Comparison of ENCODE assay signal across 8 cellular contexts in the genomic region with DNA sequence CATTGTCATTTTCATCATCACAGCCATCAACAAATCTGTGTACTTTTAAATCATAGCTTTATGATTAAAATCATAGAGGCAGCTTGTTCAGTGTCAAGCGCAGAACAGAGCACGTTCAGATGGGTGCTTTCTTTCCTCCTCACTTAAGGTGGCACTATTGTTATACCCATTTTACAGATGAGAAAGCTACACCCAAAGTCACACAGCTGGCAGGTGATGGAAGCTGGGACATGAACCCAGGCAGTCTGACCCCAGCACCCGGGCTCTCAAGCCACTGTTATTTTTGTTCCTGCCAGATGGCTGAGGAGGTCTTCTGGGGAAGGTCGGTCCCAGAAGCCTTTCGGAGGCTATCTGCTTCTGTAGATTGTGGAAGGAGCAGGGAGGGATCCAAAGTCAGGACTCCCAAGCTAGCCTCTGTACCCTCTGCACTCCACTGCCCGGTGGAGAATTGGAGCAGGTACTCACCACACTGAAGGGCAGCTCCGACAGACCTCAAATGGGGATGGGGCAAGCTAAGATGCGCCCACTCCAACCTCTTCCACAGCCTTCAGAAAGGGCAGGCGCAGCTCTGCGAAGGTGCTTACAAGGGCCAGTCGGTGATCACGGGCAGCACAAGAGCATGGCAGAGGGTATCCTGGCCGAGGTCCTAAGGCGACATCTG. TPM values are rescaled to one million over a fixed set of nuclear protein-coding genes. Genes with fewer than 3 reads are reported as not detected.
A peak's percentile ranks its signal among the peaks of the same experiment; 100 is the strongest.
DNase-seq lines count a peak whose midpoint lies in the region; ATAC-seq and TF ChIP-seq lines count a peak whose summit lies in the region.

No MANE protein-coding gene starts in this region.

- TF ChIP-seq EP300 in sigmoid colon (IDR thresholded peaks at IDR 0.05) = no peak

- peaks cover 61% of the 10 kb centered on the region for H3K4me1 ChIP-seq in GM23248 (ENCODE audit: insufficient read depth)
- H3K4me1 ChIP-seq in heart right ventricle = peaks cover 10 to 64% (median 42%) of the 10 kb centered on the region in 9 donors
- H3K4me1 ChIP-seq in sigmoid colon = peaks cover 0 to 60% (median 53%) of the 10 kb centered on the region in 4 donors

- peaks cover 68% of the 10 kb centered on the region for H3F3A ChIP-seq in GM23248 (ENCODE audit: insufficient read depth)

- H2AFZ ChIP-seq in GM23248 = peak overlapping the region; percentile 50

- H3K9me3 ChIP-seq in GM23248 (ENCODE audit: low read depth) = no peaks in the 10 kb centered on the region
- H3K9me3 ChIP-seq in heart right ventricle = no peaks in the 10 kb centered on the region
- no peaks in the 10 kb centered on the region for H3K9me3 ChIP-seq in sigmoid colon

- peaks cover 22% of the 10 kb centered on the region for H3K4me1 Mint-ChIP-seq in activated CD8-positive, alpha-beta T cell treated with anti-CD3 and anti-CD28 coated beads for 36 hours (ENCODE audit: low read depth)

- CTCF ChIA-PET in activated CD8-positive, alpha-beta T cell treated with anti-CD3 and anti-CD28 coated beads for 36 hours (lab: Charles Lee) = interaction anchor here (0.8 to 7.4 kb wide), 18 partner anchors 8 to 476 kb away, joined by 3 to 75 read pairs (median 6); a partner anchor contains a TSS

- ATAC-seq in activated CD8-positive, alpha-beta T cell treated with anti-CD3 and anti-CD28 coated beads for 36 hours = no peak
- ATAC-seq in heart right ventricle = peak in 5 of 8 donors; percentile 3 to 20 (median 13)
- ATAC-seq in GM18511 (IDR thresholded peaks at IDR 0.05; ENCODE audit: unreplicated experiment) = no peak

- H3K4me2 ChIP-seq in GM23248 (ENCODE audit: unreplicated experiment) = peak overlapping the region; percentile 96

- H3K4me3 ChIP-seq in GM23248 (peak overlapping the region; percentile 91), heart right ventricle (peak overlapping the region; percentile 50 to 89 (median 74)), sigmoid colon (peak overlapping the region; percentile 67 to 76 (median 72))

- H3K27me3 Mint-ChIP-seq in activated CD8-positive, alpha-beta T cell treated with anti-CD3 and anti-CD28 coated beads for 36 hours = no peaks in the 10 kb centered on the region

- no peaks in the 10 kb centered on the region for H3K9me3 Mint-ChIP-seq in activated CD8-positive, alpha-beta T cell treated with anti-CD3 and anti-CD28 coated beads for 36 hours

- no peaks in the 10 kb centered on the region for H4K20me1 ChIP-seq in GM23248 (ENCODE audit: insufficient read depth)

- peak overlapping the region; percentile 94 for H3K9ac ChIP-seq in GM23248

- H3K36me3 ChIP-seq in GM23248 (ENCODE audit: low read depth) = no peaks in the 10 kb centered on the region
- no peaks in the 10 kb centered on the region for H3K36me3 ChIP-seq in heart right ventricle
- no peaks in the 10 kb centered on the region for H3K36me3 ChIP-seq in sigmoid colon

- in situ Hi-C loops in GM23248 (cut with MboI) = no loop called here

- no peaks in the 10 kb centered on the region for H3K9me2 ChIP-seq in GM23248 (ENCODE audit: insufficient read depth)

- DNase-seq in A172 (ENCODE audit: low spot score) (peak; percentile 16), GM23248 (peak; percentile 23), heart right ventricle (no peak), sigmoid colon (no peak), AG08395 (ENCODE audit: low spot score) (no peak), NCI-H2227 (lab: John Stamatoyannopoulos, UW; ENCODE audit: unreplicated experiment) (no peak)
- peak; percentile 21 for DNase-seq in activated CD8-positive, alpha-beta T cell treated with anti-CD3 and anti-CD28 coated beads for 36 hours

- no peaks in the 10 kb centered on the region for H3K27me3 ChIP-seq in GM23248 (replicated peaks; ENCODE audit: insufficient read depth)
- no peaks in the 10 kb centered on the region for H3K27me3 ChIP-seq in heart right ventricle
- no peaks in the 10 kb centered on the region for H3K27me3 ChIP-seq in sigmoid colon

- 2 to 9% methylated on average over 13 of the region's 14 CpGs for WGBS in GM23248 (ENCODE audit: low coverage in 1 of 2, low lambda C conversion rate in 2 of 2, missing lambda C conversion rate in 2 of 2), 2 experiments
- 21% methylated on average over 14 of the region's 14 CpGs for WGBS in heart right ventricle, 2 donors
- WGBS in sigmoid colon, 2 donors = 3 to 18% methylated on average over 14 of the region's 14 CpGs

- H3K4me3 Mint-ChIP-seq in activated CD8-positive, alpha-beta T cell treated with anti-CD3 and anti-CD28 coated beads for 36 hours = peak overlapping the region; percentile 81

- H3K27ac ChIP-seq in GM23248 (peak overlapping the region; percentile 99), heart right ventricle (peak overlapping the region; percentile 64 to 93 (median 89)), sigmoid colon (peak overlapping the region; percentile 91 to 92 (median 92))

- TF ChIP-seq POLR2A in sigmoid colon (IDR thresholded peaks at IDR 0.05) = no peak

- H3K27ac Mint-ChIP-seq in activated CD8-positive, alpha-beta T cell treated with anti-CD3 and anti-CD28 coated beads for 36 hours = no peak overlapping the region

- no peak for TF ChIP-seq CTCF in activated CD8-positive, alpha-beta T cell treated with anti-CD3 and anti-CD28 coated beads for 36 hours (IDR thresholded peaks at IDR 0.05)
- TF ChIP-seq CTCF in heart right ventricle (IDR thresholded peaks at IDR 0.05) (no peak), sigmoid colon (IDR thresholded peaks at IDR 0.05) (no peak)

- peaks cover 53% of the 10 kb centered on the region for H3K79me2 ChIP-seq in GM23248 (ENCODE audit: insufficient read depth)

- POLR2A ChIA-PET in activated CD8-positive, alpha-beta T cell treated with anti-CD3 and anti-CD28 coated beads for 36 hours (lab: Charles Lee) = interaction anchor here (0.9 to 2.3 kb wide), 6 partner anchors 8 to 70 kb away, joined by 3 to 10 read pairs (median 5); a partner anchor contains a TSS

- intact Hi-C loops in activated CD8-positive, alpha-beta T cell treated with anti-CD3 and anti-CD28 coated beads for 36 hours (cut with micrococcal nuclease) = no loop called here
- intact Hi-C loops in heart right ventricle (cut with DNase I) = loop anchor here in 4 of 10 donors (2.0 to 5.0 kb wide), 3 partner anchors 28 to 51 kb away; a partner anchor contains a TSS
- intact Hi-C loops in sigmoid colon (cut with DNase I) = loop anchor here (2.0 kb wide), 2 partner anchors 46 to 188 kb away; a partner anchor contains a TSS

- H3K36me3 Mint-ChIP-seq in activated CD8-positive, alpha-beta T cell treated with anti-CD3 and anti-CD28 coated beads for 36 hours (ENCODE audit: low read depth) = no peaks in the 10 kb centered on the region

RNA-seq across cellular contexts. Expression of a gene that starts 0.6 kb away (rescaled TPM):
- total RNA-seq in A172 (2014; rRNA removed; shearing (Covaris generic)) = 26.7 and 28.7 TPM in 2 replicates
- total RNA-seq in GM23248 (2014; rRNA removed; shearing (Covaris generic)) = 13.4 and 33.8 TPM in 2 replicates
- polyA plus RNA-seq in GM23248 (2016; fragmentation: Nextera tagmentation; extraction: Ambion mirVana) = 30.5 and 31.4 TPM in 2 replicates
- 1 to 10 TPM; 2.5 to 3.0 TPM for total RNA-seq in activated CD8-positive, alpha-beta T cell treated with anti-CD3 and anti-CD28 coated beads for 36 hours
- 10 to 100 TPM in 3 of 10 donors, 1 to 10 TPM in 7; 6.5 to 12.9 (median 9.1) TPM for total RNA-seq in heart right ventricle
- polyA plus RNA-seq in heart right ventricle = 10 to 100 TPM in 1 of 2 donors, 1 to 10 TPM in 1; 5.3 to 41.0 TPM
- 10 to 100 TPM; 10.5 to 16.1 (median 12.2) TPM for total RNA-seq in sigmoid colon
- polyA plus RNA-seq in sigmoid colon = 10 to 100 TPM; 22.6 to 58.3 (median 31.8) TPM

RNA-seq across cellular contexts. Expression of a gene that starts 27.1 kb away (rescaled TPM):
- 68.2 and 69.7 TPM in 2 replicates for total RNA-seq in A172 (2014; rRNA removed; shearing (Covaris generic))
- 64.8 and 66.3 TPM in 2 replicates for total RNA-seq in GM23248 (2014; rRNA removed; shearing (Covaris generic))
- 27.6 and 29.4 TPM in 2 replicates for polyA plus RNA-seq in GM23248 (2016; fragmentation: Nextera tagmentation; extraction: Ambion mirVana)
- total RNA-seq in activated CD8-positive, alpha-beta T cell treated with anti-CD3 and anti-CD28 coated beads for 36 hours = 1 to 10 TPM; 2.3 to 2.9 TPM
- 10 to 100 TPM in 1 of 10 donors, 1 to 10 TPM in 9; 2.8 to 10.2 (median 5.8) TPM for total RNA-seq in heart right ventricle
- 10 to 100 TPM in 1 of 2 donors, 1 to 10 TPM in 1; 5.0 to 11.9 TPM for polyA plus RNA-seq in heart right ventricle
- total RNA-seq in sigmoid colon = 10 to 100 TPM; 17.3 to 40.7 (median 22.0) TPM
- polyA plus RNA-seq in sigmoid colon = 10 to 100 TPM; 16.2 to 22.2 (median 16.7) TPM

RNA-seq across cellular contexts. Expression of a gene that starts 46.0 kb away (rescaled TPM):
- total RNA-seq in A172 (2014; rRNA removed; shearing (Covaris generic)) = 31.7 and 32.1 TPM in 2 replicates
- 23.1 and 28.7 TPM in 2 replicates for total RNA-seq in GM23248 (2014; rRNA removed; shearing (Covaris generic))
- polyA plus RNA-seq in GM23248 (2016; fragmentation: Nextera tagmentation; extraction: Ambion mirVana) = 16.1 and 16.6 TPM in 2 replicates
- 1 to 10 TPM; 8.4 to 8.5 TPM for total RNA-seq in activated CD8-positive, alpha-beta T cell treated with anti-CD3 and anti-CD28 coated beads for 36 hours
- 10 to 100 TPM in 9 of 10 donors, 1 to 10 TPM in 1; 9.4 to 18.5 (median 14.2) TPM for total RNA-seq in heart right ventricle
- 10 to 100 TPM in 1 of 2 donors, 1 to 10 TPM in 1; 5.3 to 20.7 TPM for polyA plus RNA-seq in heart right ventricle
- 10 to 100 TPM; 13.3 to 19.3 (median 13.9) TPM for total RNA-seq in sigmoid colon
- 1 to 10 TPM; 8.1 to 9.0 (median 8.9) TPM for polyA plus RNA-seq in sigmoid colon

RNA-seq across cellular contexts. Expression of a gene that starts 50.5 kb away (rescaled TPM):
- 22.4 and 25.6 TPM in 2 replicates for total RNA-seq in A172 (2014; rRNA removed; shearing (Covaris generic))
- total RNA-seq in GM23248 (2014; rRNA removed; shearing (Covaris generic)) = 20.6 and 32.6 TPM in 2 replicates
- polyA plus RNA-seq in GM23248 (2016; fragmentation: Nextera tagmentation; extraction: Ambion mirVana) (15.9 and 17.2 TPM in 2 replicates), heart right ventricle (10 to 100 TPM; 10.2 to 17.6 TPM), sigmoid colon (10 to 100 TPM in 1 of 3 donors, 1 to 10 TPM in 2; 7.2 to 42.2 (median 7.9) TPM)
- 10 to 100 TPM; 18.1 to 20.1 TPM for total RNA-seq in activated CD8-positive, alpha-beta T cell treated with anti-CD3 and anti-CD28 coated beads for 36 hours
- total RNA-seq in heart right ventricle (10 to 100 TPM in 8 of 10 donors, 1 to 10 TPM in 2; 7.5 to 16.0 (median 11.8) TPM), sigmoid colon (10 to 100 TPM in 3 of 4 donors, 1 to 10 TPM in 1; 8.9 to 15.9 (median 12.4) TPM)

RNA-seq across cellular contexts. Expression of a gene that starts 53.1 kb away (rescaled TPM):
- total RNA-seq in A172 (2014; rRNA removed; shearing (Covaris generic)) = 6.2 and 10.0 TPM in 2 replicates
- total RNA-seq in GM23248 (2014; rRNA removed; shearing (Covaris generic)) = 5.3 and 7.9 TPM in 2 replicates
- polyA plus RNA-seq in GM23248 (2016; fragmentation: Nextera tagmentation; extraction: Ambion mirVana) (19.8 and 22.2 TPM in 2 replicates), heart right ventricle (10 to 100 TPM; 16.0 to 17.6 TPM), sigmoid colon (1 to 10 TPM; 1.2 to 2.5 (median 2.5) TPM)
- total RNA-seq in activated CD8-positive, alpha-beta T cell treated with anti-CD3 and anti-CD28 coated beads for 36 hours = 1 to 10 TPM; 3.2 to 3.9 TPM
- total RNA-seq in heart right ventricle (10 to 100 TPM in 8 of 10 donors, 1 to 10 TPM in 2; 4.4 to 17.1 (median 12.8) TPM), sigmoid colon (10 to 100 TPM in 1 of 4 donors, 1 to 10 TPM in 2, under 1 TPM in 1; 0.83 to 23.4 (median 5.4) TPM)

Comparison
In these comparisons a context has a peak if more than half of its experiments do, and no peak if none do; other contexts are left out.
1. DNase-seq: peak in A172 (single experiment), GM23248 (single experiment) and activated CD8-positive, alpha-beta T cell treated with anti-CD3 and anti-CD28 coated beads for 36 hours (single experiment); none in heart right ventricle (0 of 2), sigmoid colon (single experiment), AG08395 (single experiment) and NCI-H2227 (single experiment).
2. ATAC-seq: peak in heart right ventricle (5 of 8); none in activated CD8-positive, alpha-beta T cell treated with anti-CD3 and anti-CD28 coated beads for 36 hours (single experiment) and GM18511 (single experiment).
3. Peak in every context shown above with its lines, with median percentiles within 50 percentile points of each other: H3K27ac ChIP-seq and H3K4me3 ChIP-seq.